In the genomic region with DNA sequence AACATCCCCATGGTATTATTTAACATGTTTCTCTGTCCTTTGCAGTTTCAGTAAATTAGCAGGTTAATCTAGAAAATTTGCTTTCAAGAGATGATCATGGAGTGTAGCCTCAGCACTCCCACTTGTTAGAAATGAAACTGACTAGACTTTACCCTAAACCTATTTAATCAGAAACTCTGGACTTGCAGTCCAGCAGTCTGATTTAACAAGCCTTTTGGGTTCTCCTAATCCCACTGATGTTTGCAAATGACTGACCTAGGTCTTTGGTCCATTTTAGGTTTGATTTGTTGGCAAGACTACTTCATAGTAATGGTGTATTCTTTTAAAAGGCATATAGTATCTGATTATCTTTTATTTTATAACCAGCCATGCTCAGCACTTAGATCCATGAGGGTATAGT, we compare ENCODE assay signal across 34 cellular contexts.
"Had no signal": no experiment of that assay in that cellular context is flagged by ENCODE, and none has a peak within 500 bp of the region (broad histone marks: within the 10 kb centered on the region; RNA-seq: fewer than 3 reads in every experiment).

No MANE protein-coding gene starts in this region.

- H3K9me3 ChIP-seq: MG63 had no signal

- H3K27me3 ChIP-seq: MG63 had no signal

- DNase-seq: Karpas-422, Kasumi-1, MG63, MM.1S, MV-4-11, NCI-H1048, NCI-H1092, NCI-H1092 treated with DMSO at 0.1 percent for 48 hours, NCI-H1105, NCI-H1105 treated with DMSO at 0.1 percent for 48 hours, NCI-H1417 treated with DMSO at 0.1 percent for 48 hours, NCI-H1436, NCI-H1436 treated with DMSO at 0.1 percent for 48 hours, NCI-H146, NCI-H1694, NCI-H1694 treated with DMSO at 0.1 percent for 48 hours, NCI-H187, NCI-H187 treated with DMSO at 0.1 percent for 48 hours, NCI-H1930, NCI-H2029, NCI-H2029 treated with DMSO at 0.1 percent for 48 hours, NCI-H2081, NCI-H2081 treated with DMSO at 0.1 percent for 48 hours, NCI-H2107, NCI-H2171, NCI-H2171 treated with DMSO at 0.1 percent for 48 hours, NCI-H2227 treated with DMSO at 0.1 percent for 48 hours, NCI-H345, NCI-H446, NCI-H446 treated with DMSO at 0.1 percent for 48 hours, NCI-H510A, NCI-H510A treated with DMSO at 0.1 percent for 48 hours, NCI-H524 had no signal

- H3K4me2 ChIP-seq: KMS-11 had no signal

- H3K4me3 ChIP-seq: MG63 had no signal

- H3K36me3 ChIP-seq: MG63 had no signal

- H3K9ac ChIP-seq: KMS-11 had no signal

- H3K27ac ChIP-seq: KMS-11 had no signal
